In the genomic region with DNA sequence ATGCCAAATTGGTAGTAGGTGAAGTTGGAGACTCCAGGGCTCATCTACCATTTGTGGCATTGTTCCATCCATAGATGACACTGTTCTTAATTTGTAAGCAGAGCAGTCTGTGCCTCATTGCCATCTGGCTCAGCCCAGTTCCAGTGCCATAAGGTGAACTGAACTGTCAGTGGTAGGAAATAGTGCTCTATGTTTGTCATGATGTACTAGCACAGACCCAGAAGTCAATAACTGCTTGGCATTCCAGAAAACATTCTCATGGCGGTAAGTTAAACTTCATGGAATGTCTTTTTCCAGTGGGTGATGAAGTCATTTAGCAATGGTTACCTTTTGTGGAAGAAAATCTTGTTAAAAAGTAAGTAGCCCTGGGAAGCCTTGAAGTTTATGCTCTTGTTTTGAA, we compare ENCODE assay signal across 13 cellular contexts.
A peak's percentile ranks its signal among the peaks of the same experiment; 100 is the strongest.
DNase-seq lines count a peak whose midpoint lies in the region; ATAC-seq, FAIRE-seq and TF ChIP-seq lines count a peak whose summit lies in the region.
"Had no signal": no experiment of that assay in that cellular context is flagged by ENCODE, and none has a peak within 500 bp of the region (broad histone marks: within the 10 kb centered on the region; RNA-seq: fewer than 3 reads in every experiment).

No MANE protein-coding gene starts in this region.

- no TSS peak for BruUV-seq in PC-3 (replicated peaks; lab: Mats Ljungman, UMichigan)

- CTCF ChIA-PET in PC-3 (lab: Charles Lee), result no interaction called here

- H3K4me2 ChIP-seq in PC-3 (ENCODE audit: low read length) (peak overlapping the region; percentile 45), osteoblast (ENCODE audit: insufficient read depth, low read length) (peak overlapping the region; percentile 63)

- H3K27ac ChIP-seq in PC-3 (ENCODE audit: low read length) (peak overlapping the region; percentile 49), epithelial cell of prostate (peak overlapping the region; percentile 48), osteoblast (ENCODE audit: low read depth, low read length) (peak overlapping the region; percentile 98), left ventricle myocardium inferior (replicated peaks) (no peak overlapping the region), thyroid gland (no peak overlapping the region)
- H3K27ac ChIP-seq: neutrophil had no signal

- FAIRE-seq in frontal cortex (lab: Jason Lieb, UNC), result no peak
- FAIRE-seq: K562 had no signal

- ATAC-seq in PC-3 (peak; percentile 100), HG02623 (IDR thresholded peaks at IDR 0.05; ENCODE audit: unreplicated experiment) (no peak)
- ATAC-seq: K562 had no signal

- H3K79me2 ChIP-seq in PC-3 (ENCODE audit: low read length), result no peaks in the 10 kb centered on the region
- H3K79me2 ChIP-seq in osteoblast (ENCODE audit: insufficient read depth, low read length), result no peaks in the 10 kb centered on the region

- no peak overlapping the region for H3K9ac ChIP-seq in PC-3 (ENCODE audit: low read length)

- WGBS in thyroid gland, 2 donors, result 52 to 100% methylated on average over 1 of the region's 1 CpG

- no peak for TF ChIP-seq POLR2A in thyroid gland (IDR thresholded peaks at IDR 0.05)

- H3K4me1 ChIP-seq in PC-3 (ENCODE audit: insufficient read depth, low read length) (peaks cover 23% of the 10 kb centered on the region), osteoblast (ENCODE audit: insufficient read depth, low read length) (peaks cover 24% of the 10 kb centered on the region), left ventricle myocardium inferior (peaks cover 6% of the 10 kb centered on the region), thyroid gland (no peaks in the 10 kb centered on the region)

- DNase-seq in Caki2 (ENCODE audit: low read depth) (peak; percentile 62), PC-3 (peak; percentile 92), epithelial cell of prostate (ENCODE audit: low read depth, low spot score) (peak; percentile 59), osteoblast (ENCODE audit: insufficient read length, low spot score, missing footprints) (peak; percentile 65), left ventricle myocardium inferior (no peak), thyroid gland (no peak), frontal cortex (ENCODE audit: low spot score in 2 of 2) (no peak)
- DNase-seq: activated gamma-delta T cell treated with Interleukin-2 at 50 U/mL for 16 hours, hypothalamus, NCI-H524 treated with DMSO at 0.1 percent for 48 hours had no signal

- peak overlapping the region; percentile 4; the same call in 1 of the 2 replicates for H2AFZ ChIP-seq in PC-3 (ENCODE audit: low read length)
- no peak overlapping the region for H2AFZ ChIP-seq in osteoblast (ENCODE audit: low read length)

- H3K36me3 ChIP-seq in PC-3 (ENCODE audit: low read depth, low read length) (no peaks in the 10 kb centered on the region; the same call in 1 of the 2 replicates), osteoblast (ENCODE audit: insufficient read depth, low read length) (no peaks in the 10 kb centered on the region), left ventricle myocardium inferior (no peaks in the 10 kb centered on the region), thyroid gland (no peaks in the 10 kb centered on the region)
- H3K36me3 ChIP-seq: neutrophil had no signal

- H3K27me3 ChIP-seq in PC-3 (ENCODE audit: low read length) (no peaks in the 10 kb centered on the region), osteoblast (ENCODE audit: insufficient read depth, low read length) (no peaks in the 10 kb centered on the region), left ventricle myocardium inferior (ENCODE audit: low read depth) (no peaks in the 10 kb centered on the region), thyroid gland (no peaks in the 10 kb centered on the region)
- H3K27me3 ChIP-seq: neutrophil had no signal

- H4K20me1 ChIP-seq in PC-3 (ENCODE audit: low read length) (no peaks in the 10 kb centered on the region), osteoblast (ENCODE audit: insufficient read depth, low read length) (no peaks in the 10 kb centered on the region)

- no peaks in the 10 kb centered on the region for H3K9me2 ChIP-seq in PC-3 (replicated peaks; ENCODE audit: low read length)

- H3K9me3 ChIP-seq in PC-3 (ENCODE audit: low read length), result peaks cover 11% of the 10 kb centered on the region; the same call in 1 of the 2 replicates
- peaks cover 2% of the 10 kb centered on the region for H3K9me3 ChIP-seq in osteoblast (ENCODE audit: low read depth, low read length)
- H3K9me3 ChIP-seq in left ventricle myocardium inferior (replicated peaks), result peaks cover 24% of the 10 kb centered on the region
- no peaks in the 10 kb centered on the region for H3K9me3 ChIP-seq in thyroid gland
- H3K9me3 ChIP-seq: neutrophil had no signal

- no peak overlapping the region for H3K4me3 ChIP-seq in PC-3 (ENCODE audit: low read length)
- H3K4me3 ChIP-seq in osteoblast (ENCODE audit: insufficient read depth, low read length), result no peak overlapping the region
- H3K4me3 ChIP-seq in left ventricle myocardium inferior, result no peak overlapping the region
- H3K4me3 ChIP-seq in thyroid gland (replicated peaks in 1 of 3), result no peak overlapping the region
- H3K4me3 ChIP-seq: K562 had no signal

- POLR2A ChIA-PET in PC-3 (lab: Charles Lee; ENCODE audit: unreplicated experiment), result interaction anchor here (0.6 kb wide), 1 partner anchor 1493 kb away, joined by 5 read pairs; no protein-coding TSS in a partner anchor

- H3F3A ChIP-seq in PC-3 (ENCODE audit: low read length, unreplicated experiment), result no peaks in the 10 kb centered on the region

- intact Hi-C loops in PC-3 (cut with micrococcal nuclease), result no loop called here
- intact Hi-C loops in left ventricle myocardium inferior (cut with micrococcal nuclease), result no loop called here
- intact Hi-C loops in thyroid gland (cut with DNase I), result no loop called here

- TF ChIP-seq CTCF in PC-3 (conservative IDR thresholded peaks at IDR 0.05; ENCODE audit: low read depth, low read length) (no peak), osteoblast (IDR thresholded peaks at IDR 0.05; ENCODE audit: extremely low read depth, low read depth, low read length) (no peak), left ventricle myocardium inferior (IDR thresholded peaks at IDR 0.05; ENCODE audit: borderline replicate concordance) (no peak), thyroid gland (IDR thresholded peaks at IDR 0.05) (no peak)

- in situ Hi-C loops in Caki2 (cut with HindIII; ENCODE audit: low pct_unique_long_range_greater_than_20kb, low sequenced_read_pairs), result no loop called here

Comparison
In these comparisons a context has a peak if more than half of its experiments do, and no peak if none do; other contexts are left out.
1. DNase-seq: peak in Caki2 (single experiment), PC-3 (single experiment), epithelial cell of prostate (single experiment) and osteoblast (single experiment); none in left ventricle myocardium inferior (single experiment), thyroid gland (0 of 2) and frontal cortex (0 of 2).
2. H3K27ac ChIP-seq: peak in PC-3 (single experiment), epithelial cell of prostate (single experiment) and osteoblast (single experiment); none in left ventricle myocardium inferior (single experiment) and thyroid gland (0 of 3).